Comparison of ENCODE assay signal across 28 cellular contexts in genomic region chr1:43614891-43615290, GRCh38.
"Had no signal": no experiment of that assay in that cellular context is flagged by ENCODE, and none has a peak within 500 bp of the region (broad histone marks: within the 10 kb centered on the region; RNA-seq: fewer than 3 reads in every experiment).

No MANE protein-coding gene starts in this region.

- H3K4me3 ChIP-seq: adrenal gland, ascending aorta, body of pancreas, breast epithelium, cardiac muscle cell had no signal

- H3K4me1 ChIP-seq: adrenal gland, ascending aorta, body of pancreas, breast epithelium had no signal

- H3K36me3 ChIP-seq: adrenal gland had no signal

- H3K9me3 ChIP-seq: adrenal gland, ascending aorta, body of pancreas, breast epithelium had no signal

- H3K27me3 ChIP-seq: adrenal gland, ascending aorta, body of pancreas, brain microvascular endothelial cell, breast epithelium, cardiac muscle cell had no signal

- H3K27ac ChIP-seq: adrenal gland, ascending aorta, body of pancreas, brain microvascular endothelial cell, breast epithelium, cardiac muscle cell had no signal

- DNase-seq: activated effector memory CD4-positive, alpha-beta T cell treated with anti-CD3 and anti-CD28 coated beads, Interleukin-2, amount 50 U/mL, for 16 hours; activated effector memory CD4-positive, alpha-beta T cell treated with Interleukin-2 at 50 U/mL for 16 hours; activated gamma-delta T cell; activated gamma-delta T cell treated with Interleukin-2 at 50 U/mL for 16 hours; activated naive CD4-positive, alpha-beta T cell; activated naive CD4-positive, alpha-beta T cell treated with anti-CD3 and anti-CD28 coated beads for 36 hours; activated naive CD4-positive, alpha-beta T cell treated with anti-CD3 and anti-CD28 coated beads, Interleukin-2, amount 10 ng/mL, durations not matched to agents 7 days and 5 days; activated naive CD4-positive, alpha-beta T cell treated with Interleukin-2 at 50 U/mL for 16 hours; activated naive CD8-positive, alpha-beta T cell treated with anti-CD3 and anti-CD28 coated beads for 36 hours; activated naive CD8-positive, alpha-beta T cell treated with anti-CD3 and anti-CD28 coated beads, Interleukin-2, amount 10 ng/mL, durations not matched to agents 7 days and 5 days; activated naive CD8-positive, alpha-beta T cell treated with anti-CD3 and anti-CD28 coated beads, Interleukin-2, amount 50 U/mL, for 24 hours; activated T-cell treated with anti-CD3 and anti-CD28 coated beads, Interleukin-2, amount 50 U/mL, for 1 hour; activated T-cell treated with anti-CD3 and anti-CD28 coated beads, Interleukin-2, amount 50 U/mL, for 24 hours; activated T-cell treated with anti-CD3 and anti-CD28 coated beads, Interleukin-2, amount 50 U/mL, for 4 hours; activated T-cell treated with anti-CD3 and anti-CD28 coated beads, Interleukin-2, amount 50 U/mL, for 48 hours; activated T-cell treated with anti-CD3 and anti-CD28 coated beads, Interleukin-2, amount 50 U/mL, for 72 hours; adrenal gland; amniotic stem cell; amygdala; anterior cingulate cortex; body of pancreas; brain microvascular endothelial cell; caudate nucleus; central memory CD4-positive, alpha-beta T cell; cerebellar nuclear complex had no signal
